Comparison of ENCODE assay signal across 9 cellular contexts in genomic region chr15:40252438-40253178, GRCh38. TPM values are rescaled to one million over a fixed set of nuclear protein-coding genes. Genes with fewer than 3 reads are reported as not detected.
DNase-seq lines count a peak whose midpoint lies in the region; ATAC-seq and TF ChIP-seq lines count a peak whose summit lies in the region.
"Had no signal": no experiment of that assay in that cellular context is flagged by ENCODE, and none has a peak within 500 bp of the region (broad histone marks: within the 10 kb centered on the region; RNA-seq: fewer than 3 reads in every experiment).

No MANE protein-coding gene starts in this region.

- H3K9me3 ChIP-seq in IMR-90 (ENCODE audit: control insufficient read depth, insufficient read depth, low read length) (no peaks in the 10 kb centered on the region), iPS-20b (ENCODE audit: insufficient read depth, low read depth, low read length) (no peaks in the 10 kb centered on the region), smooth muscle cell (replicated peaks; ENCODE audit: low read depth) (no peaks in the 10 kb centered on the region)

- H3K4ac ChIP-seq in IMR-90 (ENCODE audit: low read depth, low read length), result no peak overlapping the region

- no peak overlapping the region for H3K27ac Mint-ChIP-seq in activated naive CD8-positive, alpha-beta T cell treated with anti-CD3 and anti-CD28 coated beads, Interleukin-2, amount 50 U/mL, for 24 hours

- H3K9ac ChIP-seq in IMR-90 (ENCODE audit: low read depth, low read length), result no peak overlapping the region
- H3K9ac ChIP-seq in iPS-20b (ENCODE audit: low read depth, low read length), result peak overlapping the region; percentile 53; the same call in 1 of the 2 replicates
- no peak overlapping the region for H3K9ac ChIP-seq in smooth muscle cell (ENCODE audit: low read depth)

- H3K36me3 Mint-ChIP-seq in activated naive CD8-positive, alpha-beta T cell treated with anti-CD3 and anti-CD28 coated beads, Interleukin-2, amount 50 U/mL, for 24 hours (ENCODE audit: low read depth), result no peaks in the 10 kb centered on the region

- ATAC-seq in IMR-90 (ENCODE audit: low read depth), result peak; percentile 68
- ATAC-seq in activated naive CD8-positive, alpha-beta T cell treated with anti-CD3 and anti-CD28 coated beads, Interleukin-2, amount 50 U/mL, for 24 hours, result no peak
- no peak for ATAC-seq in HG03342 (IDR thresholded peaks at IDR 0.05; ENCODE audit: unreplicated experiment)
- no peak for ATAC-seq in GM19452 (IDR thresholded peaks at IDR 0.05; ENCODE audit: unreplicated experiment)

- H2BK120ac ChIP-seq in IMR-90 (ENCODE audit: low read depth, low read length), result no peak overlapping the region

- no peak overlapping the region for H3K23ac ChIP-seq in IMR-90 (ENCODE audit: low read depth, low read length)

- no peaks in the 10 kb centered on the region for H3K79me2 ChIP-seq in smooth muscle cell (ENCODE audit: low read depth)

- no peaks in the 10 kb centered on the region for H3K79me1 ChIP-seq in IMR-90 (ENCODE audit: low read depth in 1 of 2, low read length in 2 of 2)

- POLR2A ChIA-PET in IMR-90 (lab: Charles Lee; ENCODE audit: unreplicated experiment), result no interaction called here

- no peak overlapping the region for H4K91ac ChIP-seq in IMR-90 (ENCODE audit: insufficient read depth, low read depth, low read length)

- in situ Hi-C loops in IMR-90 (cut with MboI; ENCODE audit: low sequenced_read_pairs), result no loop called here

- TF ChIP-seq POLR2A in IMR-90 (IDR thresholded peaks at IDR 0.05; ENCODE audit: low read depth, low read length), result no peak

- H3K9me3 Mint-ChIP-seq in activated naive CD8-positive, alpha-beta T cell treated with anti-CD3 and anti-CD28 coated beads, Interleukin-2, amount 50 U/mL, for 24 hours, result no peaks in the 10 kb centered on the region

- DNase-seq in COLO668 (lab: John Stamatoyannopoulos, UW; ENCODE audit: unreplicated experiment) (peak; percentile 72), IMR-90 (no peak), smooth muscle cell (lab: John Stamatoyannopoulos, UW; ENCODE audit: unreplicated experiment) (no peak)
- DNase-seq in activated naive CD8-positive, alpha-beta T cell treated with anti-CD3 and anti-CD28 coated beads, Interleukin-2, amount 50 U/mL, for 24 hours, result no peak
- DNase-seq in effector CD4-positive, alpha-beta T cell, result no peak

- H3K27me3 ChIP-seq in IMR-90 (ENCODE audit: control insufficient read depth, insufficient read depth, low read length), result peaks cover 52% of the 10 kb centered on the region
- peaks cover 56% of the 10 kb centered on the region for H3K27me3 ChIP-seq in iPS-20b (ENCODE audit: insufficient read depth, low read length)
- H3K27me3 ChIP-seq in smooth muscle cell (ENCODE audit: low read depth), result peaks cover 52% of the 10 kb centered on the region

- no TSS peak for BruUV-seq in IMR-90 (replicated peaks; lab: Mats Ljungman, UMichigan)

- H2BK15ac ChIP-seq in IMR-90 (ENCODE audit: low read depth, low read length), result no peak overlapping the region

- 4% methylated on average over 50 of the region's 84 CpGs; no CpG with 5 or more reads in 1 of the 2 experiments for WGBS in IMR-90 (ENCODE audit: extremely low coverage in 2 of 2, insufficient read length in 1 of 2), 2 experiments
- 2% methylated on average over 73 of the region's 84 CpGs for WGBS in smooth muscle cell (ENCODE audit: low lambda C conversion rate)

- no peak overlapping the region for H4K5ac ChIP-seq in IMR-90 (ENCODE audit: low read depth, low read length)

- CTCF ChIA-PET in IMR-90 (lab: Yijun Ruan, JAX), result no interaction called here

- peaks cover 3% of the 10 kb centered on the region for H3K4me1 Mint-ChIP-seq in activated naive CD8-positive, alpha-beta T cell treated with anti-CD3 and anti-CD28 coated beads, Interleukin-2, amount 50 U/mL, for 24 hours

- peak overlapping the region; percentile 67 for H2AK9ac ChIP-seq in IMR-90 (replicated peaks; ENCODE audit: low read depth, low read length, poor library complexity)

- H2AFZ ChIP-seq in IMR-90 (replicated peaks; ENCODE audit: low read length, poor library complexity) (peak overlapping the region; percentile 87), smooth muscle cell (ENCODE audit: low read depth) (peak overlapping the region; percentile 65)

- H3K9me1 ChIP-seq in IMR-90 (ENCODE audit: insufficient read depth, low read length), result no peaks in the 10 kb centered on the region; the same call in 1 of the 2 replicates

- no peak overlapping the region for H2BK20ac ChIP-seq in IMR-90 (ENCODE audit: low read depth, low read length)

- no peak for TF ChIP-seq CTCF in IMR-90 (conservative IDR thresholded peaks at IDR 0.05; ENCODE audit: low read depth, low read length)
- no peak for TF ChIP-seq CTCF in smooth muscle cell (IDR thresholded peaks at IDR 0.05; ENCODE audit: borderline replicate concordance, insufficient read depth, poor library complexity, severe bottlenecking)

- H3K36me3 ChIP-seq in IMR-90 (ENCODE audit: control insufficient read depth, insufficient read depth, low read length) (no peaks in the 10 kb centered on the region), iPS-20b (ENCODE audit: insufficient read depth, low read depth, low read length) (no peaks in the 10 kb centered on the region), smooth muscle cell (ENCODE audit: low read depth) (no peaks in the 10 kb centered on the region)

- TF ChIP-seq RAD21 in IMR-90 (IDR thresholded peaks at IDR 0.05; ENCODE audit: low read length), result no peak

- H3K4me3 ChIP-seq in IMR-90 (ENCODE audit: insufficient read depth, low read depth, low read length) (peak overlapping the region; percentile 40), iPS-20b (ENCODE audit: low read length) (peak overlapping the region; percentile 71), smooth muscle cell (peak overlapping the region; percentile 66)

- H3K27ac ChIP-seq in IMR-90 (ENCODE audit: insufficient read depth, low read length) (no peak overlapping the region), iPS-20b (ENCODE audit: low read length) (no peak overlapping the region), smooth muscle cell (ENCODE audit: low read depth) (no peak overlapping the region)

- no peak overlapping the region for H2BK5ac ChIP-seq in IMR-90 (ENCODE audit: low read depth, low read length, poor library complexity, severe bottlenecking)

- intact Hi-C loops in IMR-90 (cut with micrococcal nuclease), result no loop called here

- peaks cover 2% of the 10 kb centered on the region; the same call in 1 of the 2 replicates for H3K4me1 ChIP-seq in IMR-90 (ENCODE audit: control insufficient read depth, insufficient read depth, low read length)
- H3K4me1 ChIP-seq in iPS-20b (ENCODE audit: insufficient read depth, low read length), result no peaks in the 10 kb centered on the region
- peaks cover 7% of the 10 kb centered on the region for H3K4me1 ChIP-seq in smooth muscle cell (ENCODE audit: low read depth)

- H3F3A ChIP-seq in smooth muscle cell (ENCODE audit: low read depth), result no peaks in the 10 kb centered on the region

- H3K18ac ChIP-seq in IMR-90 (ENCODE audit: low read depth, low read length), result no peak overlapping the region

- dilution Hi-C loops in IMR-90 (cut with HindIII; ENCODE audit: low sequenced_read_pairs, unreplicated experiment), result no loop called here

- H3K4me3 Mint-ChIP-seq in activated naive CD8-positive, alpha-beta T cell treated with anti-CD3 and anti-CD28 coated beads, Interleukin-2, amount 50 U/mL, for 24 hours, result peak overlapping the region; percentile 59

- no peak overlapping the region for H4K8ac ChIP-seq in IMR-90 (ENCODE audit: low read depth in 2 of 2, low read length in 2 of 2)

- H4K20me1 ChIP-seq in IMR-90 (ENCODE audit: insufficient read depth, low read length) (no peaks in the 10 kb centered on the region), smooth muscle cell (ENCODE audit: low read depth) (no peaks in the 10 kb centered on the region)

- H2AK5ac ChIP-seq in IMR-90 (ENCODE audit: low read depth, low read length), result no peak overlapping the region

- no peak overlapping the region for H3K14ac ChIP-seq in IMR-90 (replicated peaks; ENCODE audit: low read depth, low read length)

- peaks cover 33% of the 10 kb centered on the region for H3K27me3 Mint-ChIP-seq in activated naive CD8-positive, alpha-beta T cell treated with anti-CD3 and anti-CD28 coated beads, Interleukin-2, amount 50 U/mL, for 24 hours

- no peak overlapping the region for H3K56ac ChIP-seq in IMR-90 (ENCODE audit: extremely low read depth, insufficient read depth, low read length)

- peak overlapping the region; percentile 67 for H3K4me2 ChIP-seq in IMR-90 (ENCODE audit: low read depth, low read length)
- peak overlapping the region; percentile 96 for H3K4me2 ChIP-seq in smooth muscle cell

TF ChIP-seq in IMR-90, 13 proteins besides CTCF, POLR2A, EP300 and RAD21 (continues in another document):
- TF ChIP-seq CHD1 (IDR thresholded peaks at IDR 0.05; ENCODE audit: low read depth, low read length) (no peak), FOS (IDR thresholded peaks at IDR 0.05; ENCODE audit: low read depth, low read length) (no peak), BHLHE40 (IDR thresholded peaks at IDR 0.05; ENCODE audit: low read depth, low read length) (no peak), MXI1 (IDR thresholded peaks at IDR 0.05; ENCODE audit: borderline replicate concordance, low read depth, low read length) (no peak), MAFK (IDR thresholded peaks at IDR 0.05; ENCODE audit: low read depth, low read length) (no peak), RCOR1 (IDR thresholded peaks at IDR 0.05; ENCODE audit: insufficient replicate concordance, low read length) (no peak), NFE2L2 (IDR thresholded peaks at IDR 0.05; ENCODE audit: low read depth, low read length) (no peak), RFX5 (IDR thresholded peaks at IDR 0.05; ENCODE audit: low read depth, low read length) (no peak), SMC3 (IDR thresholded peaks at IDR 0.05; ENCODE audit: low read depth, low read length) (no peak), CEBPB (IDR thresholded peaks at IDR 0.05; ENCODE audit: low read depth, low read length) (no peak)

RNA-seq across cellular contexts. Expression of gene PAK6, which starts 13.7 kb away (rescaled TPM):
- total RNA-seq in IMR-90 (2012; rRNA removed), result not detected in 2 replicates
- polyA plus RNA-seq in IMR-90 (2012; rRNA removed), result 0.21 TPM in 1 of 2 replicates, not detected in the other
- polyA plus RNA-seq in IMR-90 (2012; cell fraction: cytosol; rRNA removed), result 0.07 TPM in 1 of 2 replicates, not detected in the other
- polyA plus RNA-seq in IMR-90 (2012; cell fraction: nucleus; rRNA removed; ENCODE audit: low replicate concordance), result 0.13 and 0.14 TPM in 2 replicates
- total RNA-seq in smooth muscle cell, result 1.6 and 3.2 TPM in 2 replicates
- polyA plus RNA-seq in smooth muscle cell, result 0.29 and 2.2 TPM in 2 replicates
- total RNA-seq: lung microvascular endothelial cell had no signal

RNA-seq across cellular contexts. Expression of gene ANKRD63, which starts 30.3 kb away (rescaled TPM):
- total RNA-seq in IMR-90 (2012; rRNA removed), result under 0.01 TPM in 1 of 2 replicates, not detected in the other
- not detected in 2 replicates for polyA plus RNA-seq in IMR-90 (2012; rRNA removed)
- not detected in 2 replicates for polyA plus RNA-seq in IMR-90 (2012; cell fraction: cytosol; rRNA removed)
- 0.05 TPM in 1 of 2 replicates, not detected in the other for polyA plus RNA-seq in IMR-90 (2012; cell fraction: nucleus; rRNA removed; ENCODE audit: low replicate concordance)
- not detected in 2 replicates for total RNA-seq in smooth muscle cell
- polyA plus RNA-seq in smooth muscle cell, result 0.15 TPM in 1 of 2 replicates, not detected in the other
- total RNA-seq: lung microvascular endothelial cell had no signal

RNA-seq across cellular contexts. Expression of gene PLCB2, which starts 55.1 kb away (rescaled TPM):
- 0.18 and 0.28 TPM in 2 replicates for total RNA-seq in IMR-90 (2012; rRNA removed)
- polyA plus RNA-seq in IMR-90 (2012; rRNA removed), result 0.87 and 1.4 TPM in 2 replicates
- polyA plus RNA-seq in IMR-90 (2012; cell fraction: cytosol; rRNA removed), result 0.45 and 0.78 TPM in 2 replicates
- polyA plus RNA-seq in IMR-90 (2012; cell fraction: nucleus; rRNA removed; ENCODE audit: low replicate concordance), result 2.8 and 3.8 TPM in 2 replicates
- total RNA-seq in smooth muscle cell, result 1.5 and 3.9 TPM in 2 replicates
- 1.9 TPM in 1 of 2 replicates, not detected in the other for polyA plus RNA-seq in smooth muscle cell
